Comparison of ENCODE assay signal across 9 cellular contexts in genomic region chr16:75471723-75472634, GRCh38. TPM values are rescaled to one million over a fixed set of nuclear protein-coding genes. Genes with fewer than 3 reads are reported as not detected.
DNase-seq lines count a peak whose midpoint lies in the region; ATAC-seq and TF ChIP-seq lines count a peak whose summit lies in the region.
"Had no signal": no experiment of that assay in that cellular context is flagged by ENCODE, and none has a peak within 500 bp of the region (broad histone marks: within the 10 kb centered on the region; RNA-seq: fewer than 3 reads in every experiment).

No MANE protein-coding gene starts in this region.

- H3K4me1 ChIP-seq in mucosa of descending colon (ENCODE audit: low read depth) = no peaks in the 10 kb centered on the region
- H3K4me1 ChIP-seq in upper lobe of right lung = no peaks in the 10 kb centered on the region

- DNase-seq in AG08396 (ENCODE audit: low spot score) (peak; percentile 88), NCI-H146 (lab: John Stamatoyannopoulos, UW) (peak; percentile 56), mucosa of descending colon (peak in 1 of 3 donors; percentile 73), upper lobe of right lung (peak; percentile 55)

- H3K4me3 ChIP-seq in WI38 (ENCODE audit: low read depth, low read length) = no peak overlapping the region
- H3K4me3 ChIP-seq in mucosa of descending colon = no peak overlapping the region
- H3K4me3 ChIP-seq in upper lobe of right lung = no peak overlapping the region
- H3K4me3 ChIP-seq: skin epidermis had no signal

- ATAC-seq in HG02678 (IDR thresholded peaks at IDR 0.05; ENCODE audit: unreplicated experiment) = peak; percentile 79
- peak; percentile 64 for ATAC-seq in esophagus mucosa
- ATAC-seq in mucosa of descending colon = peak; percentile 98
- peak; percentile 96 for ATAC-seq in upper lobe of right lung

- H3K9me3 ChIP-seq in mucosa of descending colon (no peaks in the 10 kb centered on the region), upper lobe of right lung (no peaks in the 10 kb centered on the region)

- H3K27me3 ChIP-seq in upper lobe of right lung = no peaks in the 10 kb centered on the region

- intact Hi-C loops in mucosa of descending colon (cut with DNase I, micrococcal nuclease) (no loop called here), upper lobe of right lung (cut with DNase I) (loop anchor here (10.0 kb wide), 1 partner anchor 293 kb away; no protein-coding TSS in a partner anchor)

- TF ChIP-seq CTCF in GM12872 (IDR thresholded peaks at IDR 0.05; ENCODE audit: insufficient read depth, low read depth, low read length) = peak; percentile 83
- TF ChIP-seq CTCF in WI38 (IDR thresholded peaks at IDR 0.05; ENCODE audit: low read depth, low read length) = peak; percentile 60
- TF ChIP-seq CTCF in mucosa of descending colon (IDR thresholded peaks at IDR 0.05) = peak; percentile 48
- TF ChIP-seq CTCF in upper lobe of right lung (IDR thresholded peaks at IDR 0.05) = peak; percentile 77

- H3K36me3 ChIP-seq in mucosa of descending colon (ENCODE audit: low read depth) (no peaks in the 10 kb centered on the region), upper lobe of right lung (no peaks in the 10 kb centered on the region)

- H3K27ac ChIP-seq in upper lobe of right lung = no peak overlapping the region
- H3K27ac ChIP-seq: skin epidermis had no signal

RNA-seq across cellular contexts. Expression of gene TMEM170A, which starts 7.5 kb away (rescaled TPM):
- total RNA-seq in esophagus mucosa (11.1 TPM), mucosa of descending colon (10 to 100 TPM; 46.7 to 76.8 (median 46.7) TPM), upper lobe of right lung (25.4 TPM)

RNA-seq across cellular contexts. Expression of gene CHST6, which starts 23.3 kb away (rescaled TPM):
- total RNA-seq in esophagus mucosa = 4.6 TPM
- 1 to 10 TPM; 1.8 to 2.9 (median 2.9) TPM for total RNA-seq in mucosa of descending colon
- 0.09 TPM for total RNA-seq in upper lobe of right lung

RNA-seq across cellular contexts. Expression of gene CFDP1, which starts 38.7 kb away (rescaled TPM):
- total RNA-seq in esophagus mucosa = 33.5 TPM
- 100 to 1,000 TPM in 1 of 3 donors, 10 to 100 TPM in 2; 71.9 to 101 (median 72.0) TPM for total RNA-seq in mucosa of descending colon
- 49.0 TPM for total RNA-seq in upper lobe of right lung
